Comparison of ENCODE assay signal across 8 cellular contexts in the genomic region with DNA sequence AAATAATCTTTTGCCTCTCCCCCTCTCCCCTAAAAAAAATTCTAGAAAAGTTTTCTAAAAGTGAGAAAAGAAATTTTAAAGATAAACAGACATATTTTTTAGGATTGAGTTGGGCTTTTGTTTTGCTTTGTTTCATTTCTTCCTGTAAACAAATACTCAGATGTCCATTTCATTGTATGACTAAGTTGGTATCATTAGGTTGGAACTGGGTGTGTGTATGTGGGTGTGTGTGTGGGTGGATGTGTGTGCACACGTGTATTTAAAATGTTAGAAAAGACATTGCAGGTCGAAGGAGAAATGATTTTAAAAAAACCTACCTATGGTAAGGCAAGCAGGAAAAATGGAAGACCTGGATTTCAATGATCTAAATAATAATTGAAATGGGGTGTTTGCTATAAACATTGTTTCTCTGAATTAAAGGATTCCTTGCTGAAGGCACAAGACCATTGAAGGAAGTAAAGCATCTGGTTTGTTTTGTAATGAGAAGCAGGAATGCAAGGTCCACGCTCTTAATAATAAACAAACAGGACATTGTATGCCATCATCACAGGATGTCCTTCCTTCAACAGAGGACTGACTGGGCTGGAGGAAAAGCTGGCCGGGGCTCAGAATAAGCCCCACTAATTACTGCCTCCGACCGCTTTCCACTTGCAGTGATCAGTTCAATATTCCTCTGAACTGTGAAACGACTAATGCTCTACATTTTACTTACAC. TPM values are rescaled to one million over a fixed set of nuclear protein-coding genes. Genes with fewer than 3 reads are reported as not detected.
DNase-seq lines count a peak whose midpoint lies in the region; ATAC-seq and TF ChIP-seq lines count a peak whose summit lies in the region.

No MANE protein-coding gene starts in this region.

- in situ Hi-C loops in ACHN (cut with HindIII; ENCODE audit: low pct_ligation_motif_present, low pct_unique_long_range_greater_than_20kb, low sequenced_read_pairs), result no loop called here

- intact Hi-C loops in CD4-positive, alpha-beta T cell (cut with DNase I, micrococcal nuclease), result loop anchor here in 1 of 2 experiments (5.0 to 10.0 kb wide), 3 partner anchors 242 to 600 kb away; partner anchors contain the start of gene ATG5

- H3K4me3 ChIP-seq in Karpas-422 (ENCODE audit: low read length), result peak overlapping the region; percentile 69
- peak overlapping the region; percentile 56 for H3K4me3 ChIP-seq in mucosa of stomach (ENCODE audit: low read length)

- peaks cover 8% of the 10 kb centered on the region for H3K27me3 ChIP-seq in CD4-positive, alpha-beta T cell (ENCODE audit: control insufficient read depth, insufficient read depth, low read length)
- H3K27me3 ChIP-seq in Karpas-422 (ENCODE audit: low read length) (peaks cover 2% of the 10 kb centered on the region; the same call in 1 of the 2 replicates), mucosa of stomach (ENCODE audit: control insufficient read depth, insufficient read depth, low read length) (peaks cover 6% of the 10 kb centered on the region)

- no peaks in the 10 kb centered on the region for H3K9me2 ChIP-seq in Karpas-422 (replicated peaks; ENCODE audit: insufficient read depth, low read length)

- peak overlapping the region; percentile 47 for H3K9ac ChIP-seq in Karpas-422 (ENCODE audit: low read length)
- H3K9ac ChIP-seq in mucosa of stomach (ENCODE audit: low read length), result peak overlapping the region; percentile 77

- CTCF ChIA-PET in CD4-positive, alpha-beta T cell (lab: Charles Lee), result interaction anchor here (1.6 to 2.1 kb wide), 2 partner anchors 92 to 138 kb away, joined by 10 to 12 read pairs; no protein-coding TSS in a partner anchor

- H3K27ac Mint-ChIP-seq in CD4-positive, alpha-beta T cell, result peak overlapping the region; percentile 74
- peak overlapping the region; percentile 89 for H3K27ac Mint-ChIP-seq in central memory CD8-positive, alpha-beta T cell (ENCODE audit: low read depth)

- no peak overlapping the region for H3K27ac ChIP-seq in CD4-positive, alpha-beta T cell (ENCODE audit: low read depth, low read length)
- peak overlapping the region; percentile 76 for H3K27ac ChIP-seq in Karpas-422 (ENCODE audit: low read length)

- H3K4me1 ChIP-seq in Karpas-422 (ENCODE audit: low read length), result peaks cover 58% of the 10 kb centered on the region
- H3K4me1 ChIP-seq in mucosa of stomach (ENCODE audit: control insufficient read depth, insufficient read depth, low read length), result peaks cover 14% of the 10 kb centered on the region

- no peaks in the 10 kb centered on the region for H3K79me2 ChIP-seq in Karpas-422 (ENCODE audit: low read length)

- POLR2A ChIA-PET in CD4-positive, alpha-beta T cell (lab: Charles Lee), result interaction anchor here (1.1 to 3.8 kb wide), 4 partner anchors 12 to 93 kb away, joined by 3 to 48 read pairs (median 22); no protein-coding TSS in a partner anchor

- no peak for TF ChIP-seq CTCF in CD4-positive, alpha-beta T cell (IDR thresholded peaks at IDR 0.05)

- peaks cover 45% of the 10 kb centered on the region for H3K27me3 Mint-ChIP-seq in CD4-positive, alpha-beta T cell
- H3K27me3 Mint-ChIP-seq in central memory CD8-positive, alpha-beta T cell, result no peaks in the 10 kb centered on the region

- H3K4me1 Mint-ChIP-seq in CD4-positive, alpha-beta T cell (ENCODE audit: low read depth), result peaks cover 74% of the 10 kb centered on the region
- peaks cover 71% of the 10 kb centered on the region for H3K4me1 Mint-ChIP-seq in central memory CD8-positive, alpha-beta T cell

- H2AFZ ChIP-seq in Karpas-422 (ENCODE audit: low read length), result peak overlapping the region; percentile 68

- H3K36me3 ChIP-seq in Karpas-422 (ENCODE audit: insufficient read depth, low read length), result no peaks in the 10 kb centered on the region
- no peaks in the 10 kb centered on the region for H3K36me3 ChIP-seq in mucosa of stomach (ENCODE audit: control insufficient read depth, insufficient read depth, low read length)

- no peaks in the 10 kb centered on the region for H3K36me3 Mint-ChIP-seq in CD4-positive, alpha-beta T cell (ENCODE audit: low read depth)
- peaks cover 10% of the 10 kb centered on the region for H3K36me3 Mint-ChIP-seq in central memory CD8-positive, alpha-beta T cell (ENCODE audit: insufficient read depth)

- ATAC-seq in CD4-positive, alpha-beta T cell (ENCODE audit: poor library complexity), result no peak
- no peak for ATAC-seq in central memory CD8-positive, alpha-beta T cell (replicated peaks; ENCODE audit: extremely low read depth, poor library complexity, severe bottlenecking)
- ATAC-seq in HG03354 (IDR thresholded peaks at IDR 0.05; ENCODE audit: poor library complexity, severe bottlenecking, unreplicated experiment), result no peak

- H3K4me3 Mint-ChIP-seq in CD4-positive, alpha-beta T cell, result peak overlapping the region; percentile 94
- H3K4me3 Mint-ChIP-seq in central memory CD8-positive, alpha-beta T cell, result peak overlapping the region; percentile 97

- no peaks in the 10 kb centered on the region for H3K9me3 Mint-ChIP-seq in CD4-positive, alpha-beta T cell
- no peaks in the 10 kb centered on the region for H3K9me3 Mint-ChIP-seq in central memory CD8-positive, alpha-beta T cell

- H3K4me2 ChIP-seq in Karpas-422 (ENCODE audit: low read depth, low read length, poor library complexity, severe bottlenecking), result peak overlapping the region; percentile 92

- no peaks in the 10 kb centered on the region for H3K9me3 ChIP-seq in CD4-positive, alpha-beta T cell (ENCODE audit: control insufficient read depth, low read length)
- no peaks in the 10 kb centered on the region for H3K9me3 ChIP-seq in Karpas-422 (ENCODE audit: low read length)
- no peaks in the 10 kb centered on the region for H3K9me3 ChIP-seq in mucosa of stomach (ENCODE audit: control insufficient read depth, low read length)

- no peak for DNase-seq in CD4-positive, alpha-beta T cell
- DNase-seq in Karpas-422 (no peak), kidney glomerular epithelial cell (lab: John Stamatoyannopoulos, UW) (no peak), NCI-H1092 (lab: John Stamatoyannopoulos, UW) (no peak), ACHN (no peak)
- DNase-seq in central memory CD8-positive, alpha-beta T cell (ENCODE audit: low spot score in 2 of 2), result no peak

- no peaks in the 10 kb centered on the region for H4K20me1 ChIP-seq in Karpas-422 (ENCODE audit: insufficient read depth, low read depth, low read length)

RNA-seq across cellular contexts. Expression of gene PRDM1, which starts 1.0 kb away (rescaled TPM):
- 10 to 100 TPM; 69.9 to 83.4 TPM for total RNA-seq in CD4-positive, alpha-beta T cell
- total RNA-seq in Karpas-422 (2014; rRNA removed; shearing (Covaris generic); ENCODE audit: low replicate concordance), result 0.11 and 0.54 TPM in 2 replicates

Comparison
In these comparisons a context has a peak if more than half of its experiments do, and no peak if none do; other contexts are left out.
1. RNA of gene PRDM1, which starts 1.0 kb away (total RNA-seq): 69.9 to 83.4 TPM in CD4-positive, alpha-beta T cell; 0.11 to 0.54 TPM in Karpas-422; every median in the first group is over 10 times any median in the second.